Comparison of ENCODE assay signal across 11 cellular contexts in genomic region chr11:123475478-123475877, GRCh38. TPM values are rescaled to one million over a fixed set of nuclear protein-coding genes. Genes with fewer than 3 reads are reported as not detected.
DNase-seq lines count a peak whose midpoint lies in the region; ATAC-seq and TF ChIP-seq lines count a peak whose summit lies in the region.
"Had no signal": no experiment of that assay in that cellular context is flagged by ENCODE, and none has a peak within 500 bp of the region (broad histone marks: within the 10 kb centered on the region; RNA-seq: fewer than 3 reads in every experiment).

No MANE protein-coding gene starts in this region.

- H3K9me3 ChIP-seq in IMR-90 (ENCODE audit: control insufficient read depth, insufficient read depth, low read length) (no peaks in the 10 kb centered on the region), adrenal gland (replicated peaks in 1 of 3) (no peaks in the 10 kb centered on the region)

- peak overlapping the region; percentile 45; the same call in 1 of the 2 replicates for H2BK20ac ChIP-seq in IMR-90 (ENCODE audit: low read depth, low read length)

- peaks cover 18% of the 10 kb centered on the region for H3K9me1 ChIP-seq in IMR-90 (ENCODE audit: insufficient read depth, low read length)

- no peak overlapping the region for H3K4me2 ChIP-seq in IMR-90 (ENCODE audit: low read depth, low read length)

- H2AFZ ChIP-seq in IMR-90 (replicated peaks; ENCODE audit: low read length, poor library complexity), result peak overlapping the region; percentile 38

- no peaks in the 10 kb centered on the region for H3K9me3 Mint-ChIP-seq in nephron
- no peaks in the 10 kb centered on the region for H3K9me3 Mint-ChIP-seq in T-helper 2 cell treated with Interferon-gamma antibody and Interleukin-4, amounts not matched to agents 5 μg/mL and 100 μg/mL, for 36 hours

- H2AK5ac ChIP-seq in IMR-90 (ENCODE audit: low read depth, low read length), result peak overlapping the region; percentile 74

- peak; percentile 38 for TF ChIP-seq RAD21 in IMR-90 (IDR thresholded peaks at IDR 0.05; ENCODE audit: low read length)

- H3K27me3 Mint-ChIP-seq in nephron (ENCODE audit: low read depth), result no peaks in the 10 kb centered on the region
- H3K27me3 Mint-ChIP-seq in T-helper 2 cell treated with Interferon-gamma antibody and Interleukin-4, amounts not matched to agents 5 μg/mL and 100 μg/mL, for 36 hours (ENCODE audit: low read depth), result no peaks in the 10 kb centered on the region

- H3K36me3 ChIP-seq in IMR-90 (ENCODE audit: control insufficient read depth, insufficient read depth, low read length) (no peaks in the 10 kb centered on the region), adrenal gland (replicated peaks in 1 of 2) (no peaks in the 10 kb centered on the region)

- DNase-seq in Daoy (ENCODE audit: low read depth) (peak; percentile 29), IMR-90 (peak; percentile 57), adrenal gland (peak in 2 of 7 donors; percentile 57 to 64), NCI-H187 (lab: John Stamatoyannopoulos, UW) (no peak)
- DNase-seq in T-helper 2 cell treated with Interferon-gamma antibody and Interleukin-4, amounts not matched to agents 5 μg/mL and 100 μg/mL, for 36 hours (ENCODE audit: low spot score), result no peak
- DNase-seq in stimulated activated CD4-positive, alpha-beta T cell treated with anti-CD3 and anti-CD28 coated beads, Interleukin-1b, Interleukin-23, amount 100 ng/mL, for 48 hours, result no peak
- DNase-seq: activated T-cell treated with anti-CD3 and anti-CD28 coated beads, Interleukin-2, amount 50 U/mL, for 1 hour; NCI-H146; stimulated activated CD4-positive, alpha-beta T cell treated with anti-CD3 and anti-CD28 coated beads, Interleukin-4, amount 100 ng/mL, for 1 hour had no signal

- CTCF ChIA-PET in IMR-90 (lab: Yijun Ruan, JAX), result interaction anchor here (0.5 to 1.9 kb wide), 4 partner anchors 40 to 369 kb away, joined by 3 to 10 read pairs (median 4); no protein-coding TSS in a partner anchor

- ATAC-seq in IMR-90 (ENCODE audit: low read depth) (peak; percentile 12), HG02840 (IDR thresholded peaks at IDR 0.05; ENCODE audit: low FRiP score, unreplicated experiment) (no peak)

- peaks cover 20 to 54% of the 10 kb centered on the region in 2 experiments for H3K79me1 ChIP-seq in IMR-90 (ENCODE audit: low read depth in 1 of 2, low read length in 2 of 2)

- H3K27ac ChIP-seq in IMR-90 (ENCODE audit: insufficient read depth, low read length) (no peak overlapping the region), adrenal gland (peak overlapping the region; percentile 23 to 86 (median 77))

- H3K4me3 ChIP-seq in IMR-90 (ENCODE audit: insufficient read depth, low read depth, low read length) (no peak overlapping the region), adrenal gland (no peak overlapping the region)

- H3K23ac ChIP-seq in IMR-90 (ENCODE audit: low read depth, low read length), result peak overlapping the region; percentile 32; the same call in 1 of the 2 replicates

- peak overlapping the region in 2 of 3 experiments; percentile 40 to 43 for H3K27ac Mint-ChIP-seq in nephron
- no peak overlapping the region for H3K27ac Mint-ChIP-seq in T-helper 2 cell treated with Interferon-gamma antibody and Interleukin-4, amounts not matched to agents 5 μg/mL and 100 μg/mL, for 36 hours

- H3K18ac ChIP-seq in IMR-90 (ENCODE audit: low read depth, low read length), result peak overlapping the region; percentile 85; the same call in 1 of the 2 replicates

- no peak overlapping the region for H3K4me3 Mint-ChIP-seq in nephron
- no peak overlapping the region for H3K4me3 Mint-ChIP-seq in T-helper 2 cell treated with Interferon-gamma antibody and Interleukin-4, amounts not matched to agents 5 μg/mL and 100 μg/mL, for 36 hours

- TF ChIP-seq POLR2A in IMR-90 (IDR thresholded peaks at IDR 0.05; ENCODE audit: low read depth, low read length), result no peak
- no peak for TF ChIP-seq POLR2A in adrenal gland (IDR thresholded peaks at IDR 0.05)

- H3K4me1 ChIP-seq in IMR-90 (ENCODE audit: control insufficient read depth, insufficient read depth, low read length) (peaks cover 16% of the 10 kb centered on the region), adrenal gland (replicated peaks in 1 of 2) (peaks cover 42 to 78% of the 10 kb centered on the region in 2 donors)

- peak overlapping the region; percentile 82; the same call in 1 of the 2 replicates for H4K5ac ChIP-seq in IMR-90 (ENCODE audit: low read depth, low read length)

- peak overlapping the region; percentile 82; the same call in 1 of the 2 replicates for H4K91ac ChIP-seq in IMR-90 (ENCODE audit: insufficient read depth, low read depth, low read length)

- peak overlapping the region; percentile 86 for H2BK5ac ChIP-seq in IMR-90 (ENCODE audit: low read depth, low read length, poor library complexity, severe bottlenecking)

- in situ Hi-C loops in IMR-90 (cut with MboI; ENCODE audit: low sequenced_read_pairs), result loop anchor here (5.0 to 10.0 kb wide), 3 partner anchors 68 to 371 kb away; no protein-coding TSS in a partner anchor

- POLR2A ChIA-PET in IMR-90 (lab: Charles Lee; ENCODE audit: unreplicated experiment), result interaction anchor here (0.6 kb wide), 1 partner anchor 1437 kb away, joined by 3 read pairs; no protein-coding TSS in a partner anchor

- H3K36me3 Mint-ChIP-seq in nephron (ENCODE audit: low read depth), result no peaks in the 10 kb centered on the region
- peaks cover 8% of the 10 kb centered on the region for H3K36me3 Mint-ChIP-seq in T-helper 2 cell treated with Interferon-gamma antibody and Interleukin-4, amounts not matched to agents 5 μg/mL and 100 μg/mL, for 36 hours (ENCODE audit: low read depth)

- H3K56ac ChIP-seq in IMR-90 (ENCODE audit: extremely low read depth, insufficient read depth, low read length), result no peak overlapping the region

- WGBS in IMR-90 (ENCODE audit: extremely low coverage in 2 of 2, insufficient read length in 1 of 2), 2 experiments, result 75% methylated on average over 2 of the region's 3 CpGs; no CpG with 5 or more reads in 1 of the 2 experiments
- 43 to 51% (median 44%) methylated on average over 3 of the region's 3 CpGs for WGBS in adrenal gland, 4 donors

- H2BK120ac ChIP-seq in IMR-90 (ENCODE audit: low read depth, low read length), result peak overlapping the region; percentile 53; the same call in 1 of the 2 replicates

- peak overlapping the region; percentile 61 for H3K14ac ChIP-seq in IMR-90 (replicated peaks; ENCODE audit: low read depth, low read length)

- H3K9ac ChIP-seq in IMR-90 (ENCODE audit: low read depth, low read length), result no peak overlapping the region

- H3K27me3 ChIP-seq in IMR-90 (ENCODE audit: control insufficient read depth, insufficient read depth, low read length) (no peaks in the 10 kb centered on the region), adrenal gland (no peaks in the 10 kb centered on the region)

- intact Hi-C loops in IMR-90 (cut with micrococcal nuclease), result loop anchor here (5.0 to 10.0 kb wide), 3 partner anchors 223 to 608 kb away; no protein-coding TSS in a partner anchor
- intact Hi-C loops in adrenal gland (cut with DNase I), result loop anchor here in 1 of 2 donors (5.0 kb wide), 3 partner anchors 43 to 173 kb away; partner anchors contain the start of gene GRAMD1B

- peak overlapping the region; percentile 87; the same call in 2 of the 3 replicates for H2BK15ac ChIP-seq in IMR-90 (ENCODE audit: low read depth, low read length)

- TF ChIP-seq CTCF in IMR-90 (conservative IDR thresholded peaks at IDR 0.05; ENCODE audit: low read depth, low read length) (peak; percentile 32; the same call in 1 of the 2 replicates), adrenal gland (IDR thresholded peaks at IDR 0.05) (peak in 4 of 6 experiments; percentile 33 to 45 (median 34)), nephron (IDR thresholded peaks at IDR 0.05; ENCODE audit: unreplicated experiment in 3 of 3) (peak; percentile 24 to 59 (median 34))

- H4K20me1 ChIP-seq in IMR-90 (ENCODE audit: insufficient read depth, low read length), result no peaks in the 10 kb centered on the region

- dilution Hi-C loops in IMR-90 (cut with HindIII; ENCODE audit: low sequenced_read_pairs, unreplicated experiment), result no loop called here

- peaks cover 46% of the 10 kb centered on the region for H3K4me1 Mint-ChIP-seq in nephron
- peaks cover 30% of the 10 kb centered on the region for H3K4me1 Mint-ChIP-seq in T-helper 2 cell treated with Interferon-gamma antibody and Interleukin-4, amounts not matched to agents 5 μg/mL and 100 μg/mL, for 36 hours (ENCODE audit: low read depth)

- no TSS peak for BruUV-seq in IMR-90 (replicated peaks; lab: Mats Ljungman, UMichigan)

- peak overlapping the region; percentile 58 for H3K4ac ChIP-seq in IMR-90 (ENCODE audit: low read depth, low read length)

- peak overlapping the region; percentile 46 for H2AK9ac ChIP-seq in IMR-90 (replicated peaks; ENCODE audit: low read depth, low read length, poor library complexity)

- H4K8ac ChIP-seq in IMR-90 (ENCODE audit: low read depth in 2 of 2, low read length in 2 of 2), result peak overlapping the region; percentile 65 to 73

TF ChIP-seq in IMR-90, 13 proteins besides CTCF, POLR2A, EP300 and RAD21:
- no peak for TF ChIP-seq MAZ (IDR thresholded peaks at IDR 0.05; ENCODE audit: borderline replicate concordance, low read depth, low read length)
- peak; percentile 45; the same call in 1 of the 2 replicates for TF ChIP-seq SMC3 (IDR thresholded peaks at IDR 0.05; ENCODE audit: low read depth, low read length)

RNA-seq across cellular contexts. Expression of gene GRAMD1B, which starts 45.4 kb away (rescaled TPM):
- 2.3 and 4.1 TPM in 2 replicates for total RNA-seq in Daoy (2014; rRNA removed; shearing (Covaris generic))
- 6.1 and 7.2 TPM in 2 replicates for total RNA-seq in IMR-90 (2012; rRNA removed)
- 7.1 and 9.2 TPM in 2 replicates for polyA plus RNA-seq in IMR-90 (2012; rRNA removed)
- polyA plus RNA-seq in IMR-90 (2012; cell fraction: cytosol; rRNA removed), result 3.9 and 6.4 TPM in 2 replicates
- polyA plus RNA-seq in IMR-90 (2012; cell fraction: nucleus; rRNA removed; ENCODE audit: low replicate concordance), result 26.9 and 28.8 TPM in 2 replicates
- total RNA-seq in adrenal gland, result 1,000 to 10,000 TPM in 1 of 8 donors, 100 to 1,000 TPM in 7; 178 to 1,898 (median 285) TPM
- 100 to 1,000 TPM; 101 to 721 (median 114) TPM for polyA plus RNA-seq in adrenal gland

Comparison
In these comparisons a context has a peak if more than half of its experiments do, and no peak if none do; other contexts are left out.
1. DNase-seq: peak in Daoy (single experiment) and IMR-90 (single experiment); none in T-helper 2 cell treated with Interferon-gamma antibody and Interleukin-4, amounts not matched to agents 5 μg/mL and 100 μg/mL, for 36 hours (single experiment), stimulated activated CD4-positive, alpha-beta T cell treated with anti-CD3 and anti-CD28 coated beads, Interleukin-1b, Interleukin-23, amount 100 ng/mL, for 48 hours (single experiment) and NCI-H187 (0 of 2).
2. RNA of gene GRAMD1B, which starts 45.4 kb away (total RNA-seq): 178 to 1,898 TPM in adrenal gland; 6.1 to 7.2 TPM in IMR-90 and 2.3 to 4.1 TPM in Daoy; every median in the first group is over 10 times any median in the second.
3. Peak in every context shown above with its lines, with median percentiles within 50 percentile points of each other: CTCF ChIP-seq.